In genomic region chr7:26152782-26153245, GRCh38 we compare ENCODE assay signal across 8 cellular contexts. TPM values are rescaled to one million over a fixed set of nuclear protein-coding genes. Genes with fewer than 3 reads are reported as not detected.
DNase-seq lines count a peak whose midpoint lies in the region; ATAC-seq and TF ChIP-seq lines count a peak whose summit lies in the region.
"Not testable (repeated sequence)": the region's sequence is repeated elsewhere in the genome, so short reads cannot be mapped to it uniquely, and the experiment has no call there.

No MANE protein-coding gene starts in this region.

- H4K20me1 ChIP-seq in smooth muscle cell (ENCODE audit: low read depth) = not testable (repeated sequence)

- TF ChIP-seq CTCF in BJ (IDR thresholded peaks at IDR 0.05; ENCODE audit: insufficient read depth, low read depth, low read length); endodermal cell (conservative IDR thresholded peaks at IDR 0.05); lower lobe of right lung (IDR thresholded peaks at IDR 0.05); smooth muscle cell (IDR thresholded peaks at IDR 0.05; ENCODE audit: borderline replicate concordance, insufficient read depth, poor library complexity, severe bottlenecking): not testable (repeated sequence)

- WGBS in endodermal cell (ENCODE audit: insufficient coverage in 1 of 2, insufficient read length in 1 of 2), 2 experiments = 0 to 1% methylated on average over 2 to 54 of the region's 54 CpGs
- WGBS in smooth muscle cell (ENCODE audit: low lambda C conversion rate) = 3% methylated on average over 50 of the region's 54 CpGs

- H3K27ac Mint-ChIP-seq in endodermal cell = peak overlapping the region; percentile 88

- H3F3A ChIP-seq in smooth muscle cell (ENCODE audit: low read depth) = not testable (repeated sequence)

- not testable (repeated sequence) for H3K27me3 ChIP-seq in BJ (ENCODE audit: control insufficient read depth, insufficient read depth, low read length); NT2/D1 (ENCODE audit: insufficient read depth, insufficient read length); endodermal cell (ENCODE audit: control insufficient read depth, insufficient read depth, low read length, poor library complexity, severe bottlenecking); lower lobe of right lung (ENCODE audit: low read depth)
- peaks cover 38% of the 10 kb centered on the region for H3K27me3 ChIP-seq in smooth muscle cell (ENCODE audit: low read depth)

- not testable (repeated sequence) for H3K9me3 Mint-ChIP-seq in endodermal cell

- DNase-seq in BJ (ENCODE audit: low read depth); NT2/D1 (ENCODE audit: low read depth, low spot score); lower lobe of right lung; smooth muscle cell (lab: John Stamatoyannopoulos, UW; ENCODE audit: unreplicated experiment): not testable (repeated sequence)
- DNase-seq in activated T-cell treated with anti-CD3 and anti-CD28 coated beads, Interleukin-2, amount 50 U/mL, for 48 hours = peak; percentile 67 to 73
- DNase-seq in endodermal cell = peak; percentile 61

- H3K4me1 Mint-ChIP-seq in endodermal cell = peaks cover 35% of the 10 kb centered on the region

- CTCF ChIA-PET in BJ (lab: Yijun Ruan, JAX) = interaction anchor here (1.0 to 1.6 kb wide), 4 partner anchors 46 to 62 kb away, joined by 3 to 6 read pairs (median 4); no protein-coding TSS in a partner anchor

- H3K27me3 Mint-ChIP-seq in endodermal cell (ENCODE audit: insufficient read depth) = not testable (repeated sequence)

- intact Hi-C loops in lower lobe of right lung (cut with DNase I) = not testable (repeated sequence)

- peak overlapping the region; percentile 90 for H3K4me3 Mint-ChIP-seq in endodermal cell

- H2AFZ ChIP-seq in smooth muscle cell (ENCODE audit: low read depth) = peak overlapping the region; percentile 33

- ATAC-seq in HG02938 (IDR thresholded peaks at IDR 0.05; ENCODE audit: unreplicated experiment) (peak; percentile 15), lower lobe of right lung (peak; percentile 12 to 36)

- peak; percentile 18 for TF ChIP-seq POLR2A in GM19193 (IDR thresholded peaks at IDR 0.05; ENCODE audit: extremely low read depth, insufficient read depth, insufficient read length)

- H3K27ac ChIP-seq in endodermal cell (ENCODE audit: low read depth, low read length); smooth muscle cell (ENCODE audit: low read depth): not testable (repeated sequence)
- H3K27ac ChIP-seq in lower lobe of right lung = peak overlapping the region; percentile 6

- not testable (repeated sequence) for H3K9me3 ChIP-seq in NT2/D1 (ENCODE audit: insufficient read depth, low read length); endodermal cell (ENCODE audit: control insufficient read depth, low read length); lower lobe of right lung; smooth muscle cell (replicated peaks; ENCODE audit: low read depth)

- not testable (repeated sequence) for H3K36me3 Mint-ChIP-seq in endodermal cell (ENCODE audit: low read depth)

- H3K4me3 ChIP-seq in BJ (ENCODE audit: low read depth, low read length) (peak overlapping the region; percentile 56), NT2/D1 (ENCODE audit: insufficient read length, low read depth) (peak overlapping the region; percentile 77), endodermal cell (ENCODE audit: low read length) (peak overlapping the region; percentile 86), lower lobe of right lung (peak overlapping the region; percentile 63), smooth muscle cell (peak overlapping the region; percentile 53)

- peak overlapping the region; percentile 86 for H3K4me2 ChIP-seq in smooth muscle cell

- not testable (repeated sequence) for H3K79me2 ChIP-seq in smooth muscle cell (ENCODE audit: low read depth)

- POLR2A ChIA-PET in BJ (lab: Charles Lee) = not testable (repeated sequence)

- H3K4me1 ChIP-seq in NT2/D1 (ENCODE audit: insufficient read depth, insufficient read length) (peaks cover 18% of the 10 kb centered on the region), lower lobe of right lung (peaks cover 33% of the 10 kb centered on the region), smooth muscle cell (ENCODE audit: low read depth) (peaks cover 11% of the 10 kb centered on the region)
- not testable (repeated sequence) for H3K4me1 ChIP-seq in endodermal cell (ENCODE audit: control insufficient read depth, insufficient read depth, low read length)

- H3K36me3 ChIP-seq in BJ (ENCODE audit: control insufficient read depth, insufficient read depth, low read length); NT2/D1 (ENCODE audit: insufficient read depth, insufficient read length, low read length); endodermal cell (ENCODE audit: control insufficient read depth, insufficient read depth, low read length); lower lobe of right lung; smooth muscle cell (ENCODE audit: low read depth): not testable (repeated sequence)

- H3K9ac ChIP-seq in NT2/D1 (ENCODE audit: insufficient read length, low read depth) (peak overlapping the region; percentile 91), endodermal cell (ENCODE audit: extremely low read depth, low read length, poor library complexity, severe bottlenecking) (peak overlapping the region; percentile 21)
- H3K9ac ChIP-seq in smooth muscle cell (ENCODE audit: low read depth) = not testable (repeated sequence)

RNA-seq across cellular contexts. Expression of gene NFE2L3, which starts 0.8 kb away (rescaled TPM):
- polyA plus RNA-seq in BJ (2011; rRNA removed) (2.6 and 6.5 TPM in 2 replicates), smooth muscle cell (2.4 and 6.2 TPM in 2 replicates)
- 0.98 and 1.8 TPM in 2 replicates for polyA minus RNA-seq in BJ (2011; rRNA and poly(A)+ RNA removed)
- total RNA-seq in endodermal cell (10 to 100 TPM; 20.2 to 48.4 TPM), lower lobe of right lung (4.8 TPM), smooth muscle cell (5.5 and 5.6 TPM in 2 replicates)
- 14.4 TPM for polyA plus RNA-seq in endodermal cell (2013, experiment 1 of 2)
- 11.3 TPM for polyA plus RNA-seq in endodermal cell (2013, experiment 2 of 2)

RNA-seq across cellular contexts. Expression of gene HNRNPA2B1, which starts 47.7 kb away (rescaled TPM):
- 139 and 249 TPM in 2 replicates for polyA plus RNA-seq in BJ (2011; rRNA removed)
- polyA minus RNA-seq in BJ (2011; rRNA and poly(A)+ RNA removed) = 44.4 and 59.1 TPM in 2 replicates
- 1,000 to 10,000 TPM in 1 of 2 donors, 100 to 1,000 TPM in 1; 913 to 1,007 TPM for total RNA-seq in endodermal cell
- polyA plus RNA-seq in endodermal cell (2013, experiment 1 of 2) = 1,106 TPM
- 1,007 TPM for polyA plus RNA-seq in endodermal cell (2013, experiment 2 of 2)
- total RNA-seq in lower lobe of right lung = 368 TPM
- total RNA-seq in smooth muscle cell = 158 and 173 TPM in 2 replicates
- polyA plus RNA-seq in smooth muscle cell = 393 and 438 TPM in 2 replicates

RNA-seq across cellular contexts. Expression of gene CBX3, which starts 48.7 kb away (rescaled TPM):
- 37.0 and 93.8 TPM in 2 replicates for polyA plus RNA-seq in BJ (2011; rRNA removed)
- polyA minus RNA-seq in BJ (2011; rRNA and poly(A)+ RNA removed) = 12.4 and 14.0 TPM in 2 replicates
- total RNA-seq in endodermal cell = 100 to 1,000 TPM; 213 to 219 TPM
- polyA plus RNA-seq in endodermal cell (2013, experiment 1 of 2) = 277 TPM
- 276 TPM for polyA plus RNA-seq in endodermal cell (2013, experiment 2 of 2)
- total RNA-seq in lower lobe of right lung = 94.3 TPM
- total RNA-seq in smooth muscle cell = 156 and 181 TPM in 2 replicates
- 118 and 119 TPM in 2 replicates for polyA plus RNA-seq in smooth muscle cell
